ENCODE assay signal across 17 cellular contexts in the genomic region with DNA sequence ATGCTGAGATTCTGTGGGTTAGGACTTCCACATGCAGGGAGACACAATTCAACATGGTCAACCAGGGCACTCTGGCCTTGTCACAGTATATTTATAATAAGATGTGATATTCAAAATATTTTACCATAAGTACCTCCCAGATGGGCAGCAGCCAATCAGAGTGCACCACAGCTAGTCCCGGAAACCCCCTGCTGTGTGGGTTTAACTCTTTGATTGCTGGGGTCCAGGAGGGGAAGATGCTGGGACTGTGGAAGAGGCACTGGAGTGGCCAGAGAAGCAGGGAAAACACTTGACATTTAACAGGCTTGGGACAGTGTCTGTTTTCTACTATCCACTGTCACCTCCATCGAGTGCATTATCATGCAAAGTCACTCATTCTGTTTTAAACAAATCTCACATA.
DNase-seq lines count a peak whose midpoint lies in the region; ATAC-seq, FAIRE-seq and TF ChIP-seq lines count a peak whose summit lies in the region.
"Had no signal": no experiment of that assay in that cellular context is flagged by ENCODE, and none has a peak within 500 bp of the region (broad histone marks: within the 10 kb centered on the region; RNA-seq: fewer than 3 reads in every experiment).

No MANE protein-coding gene starts in this region.

- 9 to 13% methylated on average over 1 to 2 of the region's 2 CpGs for WGBS in gastroesophageal sphincter (ENCODE audit: low coverage in 1 of 2), 2 donors

- no peaks in the 10 kb centered on the region for H3K4me1 ChIP-seq in GM23338 (ENCODE audit: insufficient read depth)
- H3K4me1 ChIP-seq in gastroesophageal sphincter = peaks cover 12 to 100% (median 40%) of the 10 kb centered on the region in 3 donors
- peaks cover 51 to 61% (median 52%) of the 10 kb centered on the region in 3 donors for H3K4me1 ChIP-seq in skeletal muscle tissue (ENCODE audit: control insufficient read depth in 3 of 3, insufficient read depth in 3 of 3, low read length in 3 of 3)
- H3K4me1 ChIP-seq: HAP-1 had no signal

- H3K27me3 ChIP-seq in GM23338 (ENCODE audit: insufficient read depth) (no peaks in the 10 kb centered on the region), gastroesophageal sphincter (no peaks in the 10 kb centered on the region), skeletal muscle tissue (ENCODE audit: control insufficient read depth in 3 of 3, insufficient read depth in 3 of 3, low read length in 3 of 3) (no peaks in the 10 kb centered on the region)
- H3K27me3 ChIP-seq: BLaER1, Peyer's patch had no signal

- no peak overlapping the region for H3K27ac Mint-ChIP-seq in GM23338

- no peak overlapping the region for H3K4me3 Mint-ChIP-seq in GM23338

- FAIRE-seq in HTR-8/SVneo (lab: Jason Lieb, UNC) = no peak

- no peak for TF ChIP-seq POLR2A in gastroesophageal sphincter (IDR thresholded peaks at IDR 0.05)

- H3K9me2 ChIP-seq in GM23338 (ENCODE audit: insufficient read depth) = no peaks in the 10 kb centered on the region

- H3K4me2 ChIP-seq in GM23338 = no peak overlapping the region
- H3K4me2 ChIP-seq: BLaER1 had no signal

- no peaks in the 10 kb centered on the region for H3K79me2 ChIP-seq in GM23338 (replicated peaks; ENCODE audit: insufficient read depth)

- TF ChIP-seq EP300 in gastroesophageal sphincter (IDR thresholded peaks at IDR 0.05) = no peak

- H2AFZ ChIP-seq in GM23338 = no peak overlapping the region

- ATAC-seq in GM23338 = no peak
- no peak for ATAC-seq in gastroesophageal sphincter
- no peak for ATAC-seq in GM21723 (IDR thresholded peaks at IDR 0.05; ENCODE audit: unreplicated experiment)

- no peaks in the 10 kb centered on the region for H3K9me3 Mint-ChIP-seq in GM23338

- H4K20me1 ChIP-seq in GM23338 (replicated peaks; ENCODE audit: insufficient read depth) = no peaks in the 10 kb centered on the region

- no peaks in the 10 kb centered on the region for H3K36me3 Mint-ChIP-seq in GM23338 (ENCODE audit: low read depth)

- H3K27ac ChIP-seq in GM23338 (ENCODE audit: low read depth) (no peak overlapping the region), gastroesophageal sphincter (peak overlapping the region; percentile 47 to 75 (median 75)), skeletal muscle tissue (ENCODE audit: low read depth, low read length) (peak overlapping the region; percentile 74)
- H3K27ac ChIP-seq: BLaER1, HL-60, Peyer's patch had no signal

- TF ChIP-seq CTCF in GM23338 (conservative IDR thresholded peaks at IDR 0.05; ENCODE audit: low read depth in 2 of 2) = no peak
- TF ChIP-seq CTCF in gastroesophageal sphincter (IDR thresholded peaks at IDR 0.05) = no peak

- peak overlapping the region in 1 of 3 donors; percentile 61 for H3K9ac ChIP-seq in skeletal muscle tissue (ENCODE audit: low read depth in 1 of 3, low read length in 3 of 3)
- H3K9ac ChIP-seq: BLaER1 had no signal

- H3F3A ChIP-seq in GM23338 (replicated peaks; ENCODE audit: low read depth) = no peaks in the 10 kb centered on the region

- H3K4me1 Mint-ChIP-seq in GM23338 = peaks cover 20% of the 10 kb centered on the region

- H3K9me3 ChIP-seq in gastroesophageal sphincter = no peaks in the 10 kb centered on the region
- H3K9me3 ChIP-seq in skeletal muscle tissue (ENCODE audit: control insufficient read depth in 3 of 3, low read length in 3 of 3) = no peaks in the 10 kb centered on the region
- H3K9me3 ChIP-seq: BLaER1, HAP-1, Peyer's patch had no signal

- H3K36me3 ChIP-seq in GM23338 (ENCODE audit: insufficient read depth) (no peaks in the 10 kb centered on the region), gastroesophageal sphincter (no peaks in the 10 kb centered on the region), skeletal muscle tissue (ENCODE audit: control insufficient read depth in 3 of 3, insufficient read depth in 3 of 3, low read length in 3 of 3) (no peaks in the 10 kb centered on the region)
- H3K36me3 ChIP-seq: HAP-1, Peyer's patch had no signal

- peaks cover 2% of the 10 kb centered on the region for H3K27me3 Mint-ChIP-seq in GM23338 (ENCODE audit: insufficient read depth, low read depth, poor library complexity)

- H3K4me3 ChIP-seq in GM23338 (no peak overlapping the region), gastroesophageal sphincter (no peak overlapping the region), skeletal muscle tissue (ENCODE audit: low read length in 3 of 3) (peak overlapping the region in 1 of 3 donors; percentile 33)
- H3K4me3 ChIP-seq: BLaER1, HAP-1, Peyer's patch had no signal

- peak; percentile 34 for DNase-seq in GM23338 (ENCODE audit: low spot score)
- DNase-seq in SK-N-DZ (ENCODE audit: low spot score) = peak; percentile 30
- DNase-seq in HTR-8/SVneo (ENCODE audit: insufficient read length, low spot score) = no peak
- DNase-seq in DMS79 treated with DMSO at 0.1 percent for 48 hours (lab: John Stamatoyannopoulos, UW) = no peak
- DNase-seq: MM.1S, NCI-H1105 treated with DMSO at 0.1 percent for 48 hours, NCI-H187, NCI-H446, NCI-H748 treated with DMSO at 0.1 percent for 48 hours, Peyer's patch, SHP77 had no signal

TF ChIP-seq in GM23338, 12 proteins besides CTCF, POLR2A, EP300 and RAD21 (continues in another document):
- TF ChIP-seq CREB1 (CRISPR knock-in tag; IDR thresholded peaks at IDR 0.05; ENCODE audit: low read depth) (no peak), EZH2phosphoT487 (IDR thresholded peaks at IDR 0.05; ENCODE audit: unreplicated experiment) (no peak)
- TF ChIP-seq, protein P1, sequence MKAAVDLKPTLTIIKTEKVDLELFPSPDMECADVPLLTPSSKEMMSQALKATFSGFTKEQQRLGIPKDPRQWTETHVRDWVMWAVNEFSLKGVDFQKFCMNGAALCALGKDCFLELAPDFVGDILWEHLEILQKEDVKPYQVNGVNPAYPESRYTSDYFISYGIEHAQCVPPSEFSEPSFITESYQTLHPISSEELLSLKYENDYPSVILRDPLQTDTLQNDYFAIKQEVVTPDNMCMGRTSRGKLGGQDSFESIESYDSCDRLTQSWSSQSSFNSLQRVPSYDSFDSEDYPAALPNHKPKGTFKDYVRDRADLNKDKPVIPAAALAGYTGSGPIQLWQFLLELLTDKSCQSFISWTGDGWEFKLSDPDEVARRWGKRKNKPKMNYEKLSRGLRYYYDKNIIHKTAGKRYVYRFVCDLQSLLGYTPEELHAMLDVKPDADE (IDR thresholded peaks at IDR 0.05) = no peak
- TF ChIP-seq, protein P2, sequence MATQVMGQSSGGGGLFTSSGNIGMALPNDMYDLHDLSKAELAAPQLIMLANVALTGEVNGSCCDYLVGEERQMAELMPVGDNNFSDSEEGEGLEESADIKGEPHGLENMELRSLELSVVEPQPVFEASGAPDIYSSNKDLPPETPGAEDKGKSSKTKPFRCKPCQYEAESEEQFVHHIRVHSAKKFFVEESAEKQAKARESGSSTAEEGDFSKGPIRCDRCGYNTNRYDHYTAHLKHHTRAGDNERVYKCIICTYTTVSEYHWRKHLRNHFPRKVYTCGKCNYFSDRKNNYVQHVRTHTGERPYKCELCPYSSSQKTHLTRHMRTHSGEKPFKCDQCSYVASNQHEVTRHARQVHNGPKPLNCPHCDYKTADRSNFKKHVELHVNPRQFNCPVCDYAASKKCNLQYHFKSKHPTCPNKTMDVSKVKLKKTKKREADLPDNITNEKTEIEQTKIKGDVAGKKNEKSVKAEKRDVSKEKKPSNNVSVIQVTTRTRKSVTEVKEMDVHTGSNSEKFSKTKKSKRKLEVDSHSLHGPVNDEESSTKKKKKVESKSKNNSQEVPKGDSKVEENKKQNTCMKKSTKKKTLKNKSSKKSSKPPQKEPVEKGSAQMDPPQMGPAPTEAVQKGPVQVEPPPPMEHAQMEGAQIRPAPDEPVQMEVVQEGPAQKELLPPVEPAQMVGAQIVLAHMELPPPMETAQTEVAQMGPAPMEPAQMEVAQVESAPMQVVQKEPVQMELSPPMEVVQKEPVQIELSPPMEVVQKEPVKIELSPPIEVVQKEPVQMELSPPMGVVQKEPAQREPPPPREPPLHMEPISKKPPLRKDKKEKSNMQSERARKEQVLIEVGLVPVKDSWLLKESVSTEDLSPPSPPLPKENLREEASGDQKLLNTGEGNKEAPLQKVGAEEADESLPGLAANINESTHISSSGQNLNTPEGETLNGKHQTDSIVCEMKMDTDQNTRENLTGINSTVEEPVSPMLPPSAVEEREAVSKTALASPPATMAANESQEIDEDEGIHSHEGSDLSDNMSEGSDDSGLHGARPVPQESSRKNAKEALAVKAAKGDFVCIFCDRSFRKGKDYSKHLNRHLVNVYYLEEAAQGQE (IDR thresholded peaks at IDR 0.05; ENCODE audit: unreplicated experiment) = no peak

Comparison
In these comparisons a context has a peak if more than half of its experiments do, and no peak if none do; other contexts are left out.
1. DNase-seq: peak in GM23338 (single experiment) and SK-N-DZ (single experiment); none in HTR-8/SVneo (single experiment) and DMS79 treated with DMSO at 0.1 percent for 48 hours (single experiment).